Comparison of ENCODE assay signal across 13 cellular contexts in the genomic region with DNA sequence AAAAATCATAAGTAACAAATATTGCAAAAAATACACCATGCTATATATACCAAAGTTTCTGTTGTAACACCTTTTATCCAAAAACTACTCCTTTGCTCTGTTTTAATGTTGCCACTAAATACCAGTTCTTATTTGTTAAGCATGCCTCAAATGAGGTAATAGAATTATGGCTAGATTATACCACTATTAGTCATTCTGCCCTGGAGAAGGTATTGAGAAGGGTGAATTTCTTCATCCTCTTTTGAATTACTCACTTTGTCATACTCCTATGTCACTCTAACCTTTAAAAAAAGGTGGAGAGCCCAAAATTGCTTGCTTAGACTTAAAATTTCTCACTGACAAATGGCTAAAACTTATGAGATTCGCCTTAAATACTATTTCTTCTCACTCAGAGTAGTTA.
"Had no signal": no experiment of that assay in that cellular context is flagged by ENCODE, and none has a peak within 500 bp of the region (broad histone marks: within the 10 kb centered on the region; RNA-seq: fewer than 3 reads in every experiment).

No MANE protein-coding gene starts in this region.

- H3K4me3 ChIP-seq: spleen, upper lobe of right lung had no signal

- H3K27me3 ChIP-seq: spleen, upper lobe of right lung had no signal

- H3K27ac ChIP-seq: parathyroid adenoma, spleen, upper lobe of right lung had no signal

- H3K9me3 ChIP-seq: upper lobe of right lung had no signal

- ATAC-seq: activated T-cell treated with anti-CD3 and anti-CD28 coated beads, Interleukin-2, amount 50 U/mL, for 72 hours; effector memory CD8-positive, alpha-beta T cell; natural killer cell; sciatic nerve; upper lobe of right lung had no signal

- H3K79me2 ChIP-seq: parathyroid adenoma had no signal

- H3K36me3 ChIP-seq: spleen, upper lobe of right lung had no signal

- H3K9ac ChIP-seq: parathyroid adenoma had no signal

- H3K4me1 ChIP-seq: parathyroid adenoma, spleen, upper lobe of right lung had no signal

- DNase-seq: activated CD4-positive, alpha-beta T cell treated with anti-CD3 and anti-CD28 coated beads, Interleukin-2, amount 50 U/mL, for 4 hours; activated effector memory CD4-positive, alpha-beta T cell treated with anti-CD3 and anti-CD28 coated beads, Interleukin-2, amount 50 U/mL, for 16 hours; activated naive CD4-positive, alpha-beta T cell treated with anti-CD3 and anti-CD28 coated beads, Interleukin-2, amount 50 U/mL, for 16 hours; activated T-cell treated with anti-CD3 and anti-CD28 coated beads, Interleukin-2, amount 50 U/mL, for 72 hours; effector memory CD8-positive, alpha-beta T cell; immature natural killer cell; natural killer cell; spleen; stimulated activated CD8-positive, alpha-beta memory T cell treated with anti-CD3 and anti-CD28 coated beads, Interleukin-4, amount 100 ng/mL, for 48 hours; stimulated activated naive CD4-positive, alpha-beta T cell; upper lobe of right lung had no signal

- H2AFZ ChIP-seq: parathyroid adenoma had no signal
